ENCODE assay signal across 18 cellular contexts in the genomic region with DNA sequence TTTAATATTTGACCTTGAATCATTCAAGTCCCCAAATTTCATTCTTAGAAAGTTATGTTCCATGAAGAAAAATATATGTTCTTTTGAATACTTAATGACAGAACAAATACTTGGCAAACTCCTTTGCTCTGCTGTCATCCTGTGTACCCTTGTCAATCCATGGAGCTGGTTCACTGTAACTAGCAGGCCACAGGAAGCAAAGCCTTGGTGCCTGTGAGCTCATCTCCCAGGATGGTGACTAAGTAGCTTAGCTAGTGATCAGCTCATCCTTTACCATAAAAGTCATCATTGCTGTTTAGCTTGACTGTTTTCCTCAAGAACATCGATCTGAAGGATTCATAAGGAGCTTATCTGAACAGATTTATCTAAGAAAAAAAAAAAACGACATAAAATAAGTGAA.
DNase-seq lines count a peak whose midpoint lies in the region; ATAC-seq, FAIRE-seq and TF ChIP-seq lines count a peak whose summit lies in the region.
"Had no signal": no experiment of that assay in that cellular context is flagged by ENCODE, and none has a peak within 500 bp of the region (broad histone marks: within the 10 kb centered on the region; RNA-seq: fewer than 3 reads in every experiment).

No MANE protein-coding gene starts in this region.

- POLR2A ChIA-PET in PC-3 (lab: Charles Lee; ENCODE audit: unreplicated experiment) (interaction anchor here (0.6 kb wide), 1 partner anchor 1730 kb away, joined by 7 read pairs; no protein-coding TSS in a partner anchor), endothelial cell of umbilical vein (lab: Charles Lee) (no interaction called here)

- TF ChIP-seq CTCF in PC-3 (conservative IDR thresholded peaks at IDR 0.05; ENCODE audit: low read depth, low read length) (no peak), endothelial cell of umbilical vein (IDR thresholded peaks at IDR 0.05; ENCODE audit: extremely low read depth in 1 of 2, insufficient read depth in 1 of 2, low read depth in 1 of 2, low read length in 2 of 2) (no peak), tibial nerve (IDR thresholded peaks at IDR 0.05) (no peak)

- no TSS peak for BruUV-seq in PC-3 (replicated peaks; lab: Mats Ljungman, UMichigan)
- BruUV-seq in endothelial cell of umbilical vein (replicated peaks; lab: Mats Ljungman, UMichigan) = no TSS peak

- H3K9me3 ChIP-seq in PC-3 (ENCODE audit: low read length) = no peaks in the 10 kb centered on the region
- H3K9me3 ChIP-seq in endothelial cell of umbilical vein (replicated peaks; ENCODE audit: control insufficient read depth, insufficient read depth, low read length) = no peaks in the 10 kb centered on the region
- H3K9me3 ChIP-seq in tibial nerve = peaks cover 0 to 4% (median 0%) of the 10 kb centered on the region in 4 donors
- H3K9me3 ChIP-seq: BE2C had no signal

- no peaks in the 10 kb centered on the region for H3K79me2 ChIP-seq in PC-3 (ENCODE audit: low read length)
- no peaks in the 10 kb centered on the region for H3K79me2 ChIP-seq in endothelial cell of umbilical vein (ENCODE audit: control insufficient read depth, insufficient read depth, low read length)

- H4K20me1 ChIP-seq in PC-3 (ENCODE audit: low read length) (peaks cover 2% of the 10 kb centered on the region; the same call in 1 of the 2 replicates), endothelial cell of umbilical vein (replicated peaks; ENCODE audit: control insufficient read depth, extremely low read depth, insufficient read depth, low read length) (no peaks in the 10 kb centered on the region)

- dilution Hi-C loops in endothelial cell of umbilical vein (cut with MboI; ENCODE audit: extremely low pct_ligation_motif_present, low sequenced_read_pairs) = no loop called here

- intact Hi-C loops in PC-3 (cut with micrococcal nuclease) (no loop called here), endothelial cell of umbilical vein (cut with micrococcal nuclease) (no loop called here)

- H3K27ac ChIP-seq in PC-3 (ENCODE audit: low read length) = peak overlapping the region; percentile 41
- H3K27ac ChIP-seq in endothelial cell of umbilical vein (ENCODE audit: insufficient read depth, low read depth, low read length) = no peak overlapping the region
- H3K27ac ChIP-seq in tibial nerve = no peak overlapping the region
- H3K27ac ChIP-seq: heart right ventricle, neural progenitor cell had no signal

- H2AFZ ChIP-seq in PC-3 (ENCODE audit: low read length) (no peak overlapping the region), endothelial cell of umbilical vein (ENCODE audit: low read depth, low read length) (no peak overlapping the region)
- H2AFZ ChIP-seq: neural progenitor cell had no signal

- CTCF ChIA-PET in PC-3 (lab: Charles Lee) = interaction anchor here (0.6 kb wide), 1 partner anchor 164 kb away, joined by 4 read pairs; no protein-coding TSS in a partner anchor
- CTCF ChIA-PET in endothelial cell of umbilical vein (lab: Charles Lee) = interaction anchor here (0.7 to 1.6 kb wide), 6 partner anchors 8 to 40 kb away, joined by 3 to 4 read pairs (median 4); no protein-coding TSS in a partner anchor

- peaks cover 40% of the 10 kb centered on the region for H3K4me1 ChIP-seq in PC-3 (ENCODE audit: insufficient read depth, low read length)
- H3K4me1 ChIP-seq in endothelial cell of umbilical vein (ENCODE audit: control insufficient read depth, extremely low read depth, insufficient read depth, low read length) = no peaks in the 10 kb centered on the region
- peaks cover 0 to 10% (median 0%) of the 10 kb centered on the region in 4 donors for H3K4me1 ChIP-seq in tibial nerve
- H3K4me1 ChIP-seq: BE2C, heart right ventricle, neural progenitor cell had no signal

- H3K4me2 ChIP-seq in PC-3 (ENCODE audit: low read length) (peak overlapping the region; percentile 46), endothelial cell of umbilical vein (ENCODE audit: insufficient read depth, low read length) (no peak overlapping the region)
- H3K4me2 ChIP-seq: neural progenitor cell had no signal

- peak; percentile 32 for DNase-seq in AG08396 (ENCODE audit: low spot score)
- DNase-seq in PC-3 = peak; percentile 73
- no peak for DNase-seq in endothelial cell of umbilical vein (ENCODE audit: low read depth, low spot score)
- DNase-seq in non-pigmented ciliary epithelial cell (ENCODE audit: low read depth) = peak; percentile 32
- DNase-seq in tibial nerve (ENCODE audit: low spot score in 2 of 2) = no peak
- DNase-seq in NCI-H2196 treated with DMSO at 0.1 percent for 48 hours (lab: John Stamatoyannopoulos, UW; ENCODE audit: unreplicated experiment) = no peak
- DNase-seq: activated CD4-positive, alpha-beta T cell treated with anti-CD3 and anti-CD28 coated beads for 1 hour; activated T-cell treated with anti-CD3 and anti-CD28 coated beads, Interleukin-2, amount 50 U/mL, for 4 hours; BE2C; DMS79 treated with DMSO at 0.1 percent for 48 hours; effector memory CD4-positive, alpha-beta T cell; heart right ventricle; NCI-H2029 treated with DMSO at 0.1 percent for 48 hours; NK-92 treated with Interleukin-12 subunit alpha and Interleukin-12 subunit beta, amount 100 ng/mL, for 24 hours had no signal

- H3K9me2 ChIP-seq in PC-3 (replicated peaks; ENCODE audit: low read length) = no peaks in the 10 kb centered on the region

- no peaks in the 10 kb centered on the region for H3K9me1 ChIP-seq in endothelial cell of umbilical vein (replicated peaks; ENCODE audit: control insufficient read depth, extremely low read depth, insufficient read depth, low read length)

- peaks cover 4% of the 10 kb centered on the region for H3F3A ChIP-seq in PC-3 (ENCODE audit: low read length, unreplicated experiment)

- ATAC-seq in PC-3 (peak; percentile 73), GM18511 (IDR thresholded peaks at IDR 0.05; ENCODE audit: unreplicated experiment) (no peak), GM18520 (IDR thresholded peaks at IDR 0.05; ENCODE audit: unreplicated experiment) (no peak)
- ATAC-seq: activated T-cell treated with anti-CD3 and anti-CD28 coated beads, Interleukin-2, amount 50 U/mL, for 4 hours; heart right ventricle had no signal

- TF ChIP-seq POLR2A in endothelial cell of umbilical vein (IDR thresholded peaks at IDR 0.05; ENCODE audit: low read depth, low read length) (no peak), tibial nerve (IDR thresholded peaks at IDR 0.05) (no peak)

- WGBS in tibial nerve, 2 donors = 77 to 78% methylated on average over 2 of the region's 2 CpGs

- no peak overlapping the region for H3K9ac ChIP-seq in PC-3 (ENCODE audit: low read length)
- H3K9ac ChIP-seq in endothelial cell of umbilical vein (replicated peaks; ENCODE audit: extremely low read depth, insufficient read depth, low read length) = no peak overlapping the region
- H3K9ac ChIP-seq: neural progenitor cell had no signal

- H3K4me3 ChIP-seq in PC-3 (ENCODE audit: low read length) (no peak overlapping the region), endothelial cell of umbilical vein (replicated peaks in 1 of 3; ENCODE audit: insufficient read depth in 1 of 3, low read depth in 1 of 3, low read length in 3 of 3) (no peak overlapping the region), tibial nerve (no peak overlapping the region)
- H3K4me3 ChIP-seq: heart right ventricle, neural progenitor cell had no signal

- peak; percentile 4 for FAIRE-seq in endothelial cell of umbilical vein (lab: Jason Lieb, UNC)
- FAIRE-seq: urothelium cell line had no signal

- H3K27me3 ChIP-seq in PC-3 (ENCODE audit: low read length) (no peaks in the 10 kb centered on the region), endothelial cell of umbilical vein (ENCODE audit: control insufficient read depth in 2 of 2, insufficient read depth in 2 of 2, low read length in 2 of 2) (no peaks in the 10 kb centered on the region), tibial nerve (no peaks in the 10 kb centered on the region)
- H3K27me3 ChIP-seq: BE2C, heart right ventricle, neural progenitor cell had no signal

- no peak for TF ChIP-seq EP300 in tibial nerve (IDR thresholded peaks at IDR 0.05)

- H3K36me3 ChIP-seq in PC-3 (ENCODE audit: low read depth, low read length) (no peaks in the 10 kb centered on the region), endothelial cell of umbilical vein (ENCODE audit: control insufficient read depth in 2 of 2, extremely low read depth in 1 of 2, insufficient read depth in 2 of 2, low read length in 2 of 2) (peaks cover 0 to 3% of the 10 kb centered on the region in 2 experiments), tibial nerve (peaks cover 0 to 51% (median 0%) of the 10 kb centered on the region in 3 donors)
- H3K36me3 ChIP-seq: BE2C, neural progenitor cell had no signal

TF ChIP-seq in endothelial cell of umbilical vein, 7 proteins besides CTCF, POLR2A, EP300 and RAD21:
- TF ChIP-seq EZH2 (IDR thresholded peaks at IDR 0.05; ENCODE audit: borderline replicate concordance, low read depth, low read length, severe bottlenecking) (no peak), JUN (IDR thresholded peaks at IDR 0.05; ENCODE audit: borderline replicate concordance, insufficient read depth, insufficient read length, low read depth) (no peak), FOS (IDR thresholded peaks at IDR 0.05; ENCODE audit: borderline replicate concordance, insufficient read depth, low read length) (no peak), GATA2 (IDR thresholded peaks at IDR 0.05; ENCODE audit: insufficient read depth, insufficient read length, low read depth, low read length) (no peak)

Comparison
In these comparisons a context has a peak if more than half of its experiments do, and no peak if none do; other contexts are left out.
1. DNase-seq: peak in AG08396 (single experiment), PC-3 (single experiment) and non-pigmented ciliary epithelial cell (single experiment); none in endothelial cell of umbilical vein (single experiment), tibial nerve (0 of 2) and NCI-H2196 treated with DMSO at 0.1 percent for 48 hours (single experiment).